Comparison of ENCODE assay signal across 22 cellular contexts in the genomic region with DNA sequence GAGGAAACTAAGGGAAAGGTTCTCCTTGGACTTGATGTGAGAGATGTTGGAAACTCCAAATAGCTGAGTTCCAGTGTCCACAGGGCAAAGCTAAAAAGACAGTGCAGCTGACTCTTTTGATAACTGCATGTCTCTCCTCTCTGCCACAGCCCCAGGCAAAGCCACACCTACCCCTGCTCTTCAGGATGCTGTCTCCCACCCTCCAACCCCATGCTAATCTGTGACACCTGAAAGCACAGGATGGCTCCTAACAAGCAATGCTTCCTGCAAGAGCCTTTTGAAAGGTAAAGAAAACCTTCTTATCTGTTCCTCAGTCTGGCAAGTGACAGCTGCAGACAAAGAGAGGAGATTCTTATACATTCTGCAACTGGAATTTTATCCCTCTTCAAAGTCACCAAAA.
"Had no signal": no experiment of that assay in that cellular context is flagged by ENCODE, and none has a peak within 500 bp of the region (broad histone marks: within the 10 kb centered on the region; RNA-seq: fewer than 3 reads in every experiment).

No MANE protein-coding gene starts in this region.

- H3K36me3 ChIP-seq: thyroid gland, uterus had no signal

- H3K9me3 Mint-ChIP-seq: naive thymus-derived CD8-positive, alpha-beta T cell had no signal

- H3K27ac ChIP-seq: gastrocnemius medialis, neutrophil, sigmoid colon, stomach, thyroid gland, upper lobe of left lung, uterus had no signal

- ATAC-seq: esophagus mucosa; gastrocnemius medialis; heart right ventricle; left lobe of liver; mucosa of descending colon; naive thymus-derived CD8-positive, alpha-beta T cell had no signal

- H3K4me3 ChIP-seq: gastrocnemius medialis, heart right ventricle, mucosa of descending colon, sigmoid colon, stomach, thyroid gland, upper lobe of left lung, uterus had no signal

- H3K4me3 Mint-ChIP-seq: naive thymus-derived CD8-positive, alpha-beta T cell had no signal

- H3K27me3 ChIP-seq: gastrocnemius medialis, heart right ventricle, neutrophil, sigmoid colon, stomach, thyroid gland, upper lobe of left lung, uterus had no signal

- DNase-seq: dermis blood vessel endothelial cell; effector CD4-positive, alpha-beta T cell; gastrocnemius medialis; heart right ventricle; hypothalamus; islet precursor cell; mammary epithelial cell; mucosa of descending colon; naive thymus-derived CD8-positive, alpha-beta T cell; posterior cingulate gyrus; sigmoid colon; small intestine; stimulated activated CD4-positive, alpha-beta T cell treated with anti-CD3 and anti-CD28 coated beads, Interleukin-12 subunit alpha, Interleukin-12 subunit beta, amount 100 ng/mL, for 4 hours; stimulated activated naive CD4-positive, alpha-beta T cell; stomach; substantia nigra; thyroid gland; upper lobe of left lung; uterus had no signal

- H3K27ac Mint-ChIP-seq: naive thymus-derived CD8-positive, alpha-beta T cell had no signal

- H3K27me3 Mint-ChIP-seq: naive thymus-derived CD8-positive, alpha-beta T cell had no signal

- H3K9me3 ChIP-seq: gastrocnemius medialis, heart right ventricle, mucosa of descending colon, neutrophil, sigmoid colon, stomach, thyroid gland, upper lobe of left lung, uterus had no signal

- H3K4me1 ChIP-seq: sigmoid colon, stomach, thyroid gland, uterus had no signal
